ENCODE assay signal across 16 cellular contexts in the genomic region with DNA sequence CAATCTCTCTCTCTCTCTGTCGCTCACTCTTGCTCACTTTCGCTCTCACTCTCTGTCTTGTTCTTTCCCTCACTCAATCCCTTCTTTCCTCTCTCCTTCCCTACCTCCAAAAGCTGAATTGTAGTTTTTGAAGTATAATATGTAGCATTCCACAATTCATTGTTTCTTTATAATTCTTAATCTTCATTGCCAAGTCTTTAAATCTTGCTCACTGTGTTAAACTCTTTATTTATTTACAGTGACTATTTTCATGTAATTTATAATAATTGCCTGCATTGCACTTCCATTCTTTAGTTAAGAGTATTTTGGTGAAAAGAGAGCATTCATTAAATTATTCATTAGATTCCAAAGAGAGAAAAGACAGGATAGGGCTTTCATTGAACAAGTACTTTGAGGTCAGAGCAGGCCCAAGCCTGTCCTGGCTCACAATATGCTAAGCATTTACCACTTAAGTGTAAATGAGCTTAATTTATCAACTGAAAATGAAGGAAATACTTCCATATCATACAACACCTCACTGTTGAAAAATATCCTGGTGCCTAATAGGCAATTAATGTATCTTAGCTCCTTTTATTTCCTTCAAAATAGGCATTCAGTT.
DNase-seq lines count a peak whose midpoint lies in the region; ATAC-seq and TF ChIP-seq lines count a peak whose summit lies in the region.
"Had no signal": no experiment of that assay in that cellular context is flagged by ENCODE, and none has a peak within 500 bp of the region (broad histone marks: within the 10 kb centered on the region; RNA-seq: fewer than 3 reads in every experiment).

No MANE protein-coding gene starts in this region.

- no peaks in the 10 kb centered on the region for H3K27me3 ChIP-seq in CD8-positive, alpha-beta memory T cell (ENCODE audit: insufficient read depth, low read length, poor library complexity, severe bottlenecking)
- H3K27me3 ChIP-seq in HAP-1 (ENCODE audit: low read depth) (no peaks in the 10 kb centered on the region), NT2/D1 (ENCODE audit: insufficient read depth, insufficient read length) (no peaks in the 10 kb centered on the region), left ventricle myocardium inferior (ENCODE audit: low read depth) (no peaks in the 10 kb centered on the region)

- no peak for TF ChIP-seq CTCF in left ventricle myocardium inferior (IDR thresholded peaks at IDR 0.05; ENCODE audit: borderline replicate concordance)

- H3K27ac Mint-ChIP-seq in CD8-positive, alpha-beta memory T cell, result peak overlapping the region in 5 of 8 donors; percentile 2 to 64 (median 30)
- H3K27ac Mint-ChIP-seq in immature natural killer cell, result peak overlapping the region in 4 of 6 donors; percentile 27 to 79 (median 52)

- H3K36me3 ChIP-seq in CD8-positive, alpha-beta memory T cell (ENCODE audit: insufficient read depth, low read length), result no peaks in the 10 kb centered on the region
- H3K36me3 ChIP-seq in HAP-1 (replicated peaks) (no peaks in the 10 kb centered on the region), NT2/D1 (ENCODE audit: insufficient read depth, insufficient read length, low read length) (no peaks in the 10 kb centered on the region), left ventricle myocardium inferior (no peaks in the 10 kb centered on the region)

- intact Hi-C loops in left ventricle myocardium inferior (cut with micrococcal nuclease), result no loop called here

- H3K4me3 Mint-ChIP-seq in CD8-positive, alpha-beta memory T cell, result no peak overlapping the region
- no peak overlapping the region for H3K4me3 Mint-ChIP-seq in immature natural killer cell
- H3K4me3 Mint-ChIP-seq: CD4-positive, CD25-positive, alpha-beta regulatory T cell had no signal

- peaks cover 16% of the 10 kb centered on the region for H3K4me1 ChIP-seq in CD8-positive, alpha-beta memory T cell (ENCODE audit: insufficient read depth, low read length)
- peaks cover 22% of the 10 kb centered on the region for H3K4me1 ChIP-seq in HAP-1
- H3K4me1 ChIP-seq in NT2/D1 (ENCODE audit: insufficient read depth, insufficient read length), result no peaks in the 10 kb centered on the region
- no peaks in the 10 kb centered on the region for H3K4me1 ChIP-seq in left ventricle myocardium inferior

- H3K9me3 ChIP-seq in CD8-positive, alpha-beta memory T cell (ENCODE audit: low read length), result no peaks in the 10 kb centered on the region
- H3K9me3 ChIP-seq in HAP-1, result no peaks in the 10 kb centered on the region
- no peaks in the 10 kb centered on the region for H3K9me3 ChIP-seq in NT2/D1 (ENCODE audit: insufficient read depth, low read length)
- peaks cover 5% of the 10 kb centered on the region for H3K9me3 ChIP-seq in left ventricle myocardium inferior (replicated peaks)

- H3K27ac ChIP-seq in CD8-positive, alpha-beta memory T cell (ENCODE audit: low read depth, low read length), result no peak overlapping the region
- no peak overlapping the region for H3K27ac ChIP-seq in left ventricle myocardium inferior (replicated peaks)
- H3K27ac ChIP-seq: PC-9 had no signal

- CTCF ChIA-PET in CD8-positive, alpha-beta memory T cell (lab: Charles Lee), result no interaction called here

- H3K4me1 Mint-ChIP-seq in CD8-positive, alpha-beta memory T cell, result peaks cover 36 to 51% (median 40%) of the 10 kb centered on the region in 3 donors
- H3K4me1 Mint-ChIP-seq in immature natural killer cell, result peaks cover 36 to 45% of the 10 kb centered on the region in 2 donors

- ATAC-seq in HG03432 (IDR thresholded peaks at IDR 0.05; ENCODE audit: unreplicated experiment), result no peak

- POLR2A ChIA-PET in CD8-positive, alpha-beta memory T cell (lab: Charles Lee), result no interaction called here

- in situ Hi-C loops in HAP-1 (cut with MboI; ENCODE audit: low sequenced_read_pairs), result no loop called here

- no peaks in the 10 kb centered on the region for H3K9me3 Mint-ChIP-seq in CD8-positive, alpha-beta memory T cell
- H3K9me3 Mint-ChIP-seq in immature natural killer cell, result no peaks in the 10 kb centered on the region

- no peak for DNase-seq in CD8-positive, alpha-beta memory T cell
- DNase-seq in HAP-1 (ENCODE audit: low spot score in 2 of 2) (peak; percentile 54 to 93), NT2/D1 (ENCODE audit: low read depth, low spot score) (peak; percentile 8), immature natural killer cell (no peak), left ventricle myocardium inferior (no peak), CD1c-positive myeloid dendritic cell (ENCODE audit: extremely low spot score) (no peak)
- DNase-seq: CD4-positive, CD25-positive, alpha-beta regulatory T cell; GF-D8; GOT3; KG1; MM.1S; NCI-H1930; NCI-H2227 treated with DMSO at 0.1 percent for 48 hours; NCI-H526; PC-9 had no signal

- H3K27me3 Mint-ChIP-seq in CD8-positive, alpha-beta memory T cell, result no peaks in the 10 kb centered on the region
- peaks cover 0 to 4% (median 0%) of the 10 kb centered on the region in 3 donors for H3K27me3 Mint-ChIP-seq in immature natural killer cell (ENCODE audit: low read depth in 3 of 3)
- H3K27me3 Mint-ChIP-seq: CD4-positive, CD25-positive, alpha-beta regulatory T cell had no signal

- H3K36me3 Mint-ChIP-seq in CD8-positive, alpha-beta memory T cell, result peaks cover 0 to 7% (median 0%) of the 10 kb centered on the region in 3 donors
- no peaks in the 10 kb centered on the region for H3K36me3 Mint-ChIP-seq in immature natural killer cell
- H3K36me3 Mint-ChIP-seq: CD4-positive, CD25-positive, alpha-beta regulatory T cell had no signal

- H3K9ac ChIP-seq in NT2/D1 (ENCODE audit: insufficient read length, low read depth), result no peak overlapping the region

- no peak overlapping the region for H3K4me3 ChIP-seq in CD8-positive, alpha-beta memory T cell (ENCODE audit: low read length)
- no peak overlapping the region for H3K4me3 ChIP-seq in HAP-1
- no peak overlapping the region for H3K4me3 ChIP-seq in NT2/D1 (ENCODE audit: insufficient read length, low read depth)
- no peak overlapping the region for H3K4me3 ChIP-seq in left ventricle myocardium inferior
- H3K4me3 ChIP-seq: PC-9 had no signal

Comparison
In these comparisons a context has a peak if more than half of its experiments do, and no peak if none do; other contexts are left out.
1. DNase-seq: peak in HAP-1 (2 of 2) and NT2/D1 (single experiment); none in CD8-positive, alpha-beta memory T cell (0 of 5), immature natural killer cell (0 of 3), left ventricle myocardium inferior (single experiment) and CD1c-positive myeloid dendritic cell (single experiment).